ENCODE assay signal across 10 cellular contexts in the genomic region with DNA sequence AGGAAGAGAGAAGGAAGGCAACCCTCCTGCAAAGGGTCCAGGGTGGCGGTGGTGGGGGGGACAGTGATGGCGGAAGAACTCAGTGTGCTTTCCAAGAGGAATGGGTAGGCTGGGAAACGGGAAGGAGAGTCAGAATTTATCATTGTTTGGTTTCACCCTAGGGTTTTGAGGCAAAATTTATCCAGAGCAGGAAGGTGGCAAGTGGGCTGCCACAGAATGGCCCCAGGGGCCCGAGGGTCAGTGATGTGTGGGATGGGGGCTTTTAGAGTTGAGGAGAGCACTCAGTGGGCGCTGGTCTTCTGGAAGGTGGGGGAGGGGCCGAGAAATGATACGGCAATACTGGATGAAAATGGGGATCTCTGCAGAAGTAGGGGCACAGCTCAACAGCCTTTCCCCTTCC. TPM values are rescaled to one million over a fixed set of nuclear protein-coding genes. Genes with fewer than 3 reads are reported as not detected.
DNase-seq lines count a peak whose midpoint lies in the region; ATAC-seq, FAIRE-seq and TF ChIP-seq lines count a peak whose summit lies in the region.
"Had no signal": no experiment of that assay in that cellular context is flagged by ENCODE, and none has a peak within 500 bp of the region (broad histone marks: within the 10 kb centered on the region; RNA-seq: fewer than 3 reads in every experiment).

No MANE protein-coding gene starts in this region.

- H3K4me3 ChIP-seq in adrenal gland = peak overlapping the region in 1 of 4 donors; percentile 5
- peak overlapping the region in 1 of 3 experiments; percentile 4 for H3K4me3 ChIP-seq in keratinocyte (ENCODE audit: control insufficient read depth in 2 of 3, extremely low read depth in 1 of 3, insufficient read depth in 2 of 3, low read depth in 1 of 3, low read length in 3 of 3)
- H3K4me3 ChIP-seq: right lobe of liver, SJSA1 had no signal

- H3K23ac ChIP-seq in H9 (ENCODE audit: insufficient read length, low read depth, low read length) = no peak overlapping the region

- H2AK5ac ChIP-seq in H9 (ENCODE audit: insufficient read length, low read length) = no peak overlapping the region

- H4K20me1 ChIP-seq in H9 (ENCODE audit: control insufficient read depth, insufficient read depth, insufficient read length) (peaks cover 4% of the 10 kb centered on the region), keratinocyte (ENCODE audit: control insufficient read depth, extremely low read depth, insufficient read depth, low read length) (peaks cover 13% of the 10 kb centered on the region)

- intact Hi-C loops in adrenal gland (cut with DNase I) = no loop called here

- H3K27me3 Mint-ChIP-seq in H9 (ENCODE audit: low read depth) = no peaks in the 10 kb centered on the region; the same call in 1 of the 2 replicates

- H3K9ac ChIP-seq in H9 (ENCODE audit: extremely low read depth, insufficient read length, low read length) (no peak overlapping the region), keratinocyte (ENCODE audit: control insufficient read depth, extremely low read depth, insufficient read depth, low read length) (peak overlapping the region; percentile 66)

- dilution Hi-C loops in keratinocyte (cut with MboI; ENCODE audit: extremely low pct_ligation_motif_present, low sequenced_read_pairs) = no loop called here

- H3K4me1 Mint-ChIP-seq in H9 = peaks cover 34 to 37% of the 10 kb centered on the region in 2 experiments
- peaks cover 67% of the 10 kb centered on the region for H3K4me1 Mint-ChIP-seq in stimulated activated effector memory CD8-positive, alpha-beta T cell treated with anti-CD3 and anti-CD28 coated beads, Interleukin-12 subunit alpha, Interleukin-12 subunit beta, amount 100 ng/mL, for 72 hours

- no peak overlapping the region for H4K91ac ChIP-seq in H9 (ENCODE audit: insufficient read length, low read depth, low read length)

- H3T11ph ChIP-seq in H9 (ENCODE audit: low read length) = no peak overlapping the region

- H3K18ac ChIP-seq in H9 (ENCODE audit: insufficient read length, low read depth, low read length) = no peak overlapping the region

- no peak overlapping the region for H3K4me2 ChIP-seq in H9 (ENCODE audit: insufficient read depth, insufficient read length, low read length)
- H3K4me2 ChIP-seq in keratinocyte (ENCODE audit: control insufficient read depth, extremely low read depth, insufficient read depth, low read depth, low read length) = peak overlapping the region; percentile 90

- peaks cover 22 to 44% (median 29%) of the 10 kb centered on the region in 3 experiments for H3K36me3 Mint-ChIP-seq in H9 (ENCODE audit: insufficient read depth in 1 of 3, low read depth in 3 of 3)
- peaks cover 51% of the 10 kb centered on the region for H3K36me3 Mint-ChIP-seq in stimulated activated effector memory CD8-positive, alpha-beta T cell treated with anti-CD3 and anti-CD28 coated beads, Interleukin-12 subunit alpha, Interleukin-12 subunit beta, amount 100 ng/mL, for 72 hours

- H3K23me2 ChIP-seq in H9 (ENCODE audit: insufficient read length, low read depth, low read length, poor library complexity, severe bottlenecking) = peaks cover 10% of the 10 kb centered on the region

- no peak overlapping the region for H4K8ac ChIP-seq in H9 (replicated peaks; ENCODE audit: insufficient read length, low read depth, low read length)

- no peak for FAIRE-seq in keratinocyte (lab: Jason Lieb, UNC)
- no peak for FAIRE-seq in GM12891 (lab: Jason Lieb, UNC)

- H2BK5ac ChIP-seq in H9 (ENCODE audit: insufficient read length, low read length) = no peak overlapping the region

- H3K4me1 ChIP-seq in H9 (ENCODE audit: insufficient read depth, low read length) (no peaks in the 10 kb centered on the region), adrenal gland (replicated peaks in 1 of 2) (peaks cover 13 to 37% of the 10 kb centered on the region in 2 donors), keratinocyte (ENCODE audit: control insufficient read depth, extremely low read depth, insufficient read depth, low read length) (peaks cover 82% of the 10 kb centered on the region)

- no peak overlapping the region for H2BK20ac ChIP-seq in H9 (ENCODE audit: low read depth, low read length, poor library complexity, severe bottlenecking)

- H2BK12ac ChIP-seq in H9 (ENCODE audit: insufficient read length, low read depth, low read length) = no peak overlapping the region

- no peak overlapping the region for H3K56ac ChIP-seq in H9 (ENCODE audit: insufficient read length, low read depth, low read length)

- no peak overlapping the region for H2BK15ac ChIP-seq in H9 (ENCODE audit: low read depth, low read length)

- WGBS in H9 (ENCODE audit: extremely low coverage, insufficient read length, low lambda C conversion rate) = no CpG with 5 or more reads among the region's 7 CpGs
- WGBS in adrenal gland, 4 donors = 62 to 77% (median 72%) methylated on average over 7 of the region's 7 CpGs

- no peak overlapping the region for H3K14ac ChIP-seq in H9 (ENCODE audit: insufficient read depth, low read length)

- H3K79me1 ChIP-seq in H9 (ENCODE audit: insufficient read depth, low read depth, low read length, poor library complexity, severe bottlenecking) = no peaks in the 10 kb centered on the region

- H2AFZ ChIP-seq in H9 (ENCODE audit: low read length) (no peak overlapping the region), keratinocyte (ENCODE audit: control insufficient read depth, low read length) (no peak overlapping the region)

- no peak overlapping the region for H3K4ac ChIP-seq in H9 (ENCODE audit: low read depth, low read length)

- no peaks in the 10 kb centered on the region; a peak in 1 of 5 replicates for H3K9me3 Mint-ChIP-seq in H9
- H3K9me3 Mint-ChIP-seq in stimulated activated effector memory CD8-positive, alpha-beta T cell treated with anti-CD3 and anti-CD28 coated beads, Interleukin-12 subunit alpha, Interleukin-12 subunit beta, amount 100 ng/mL, for 72 hours = no peaks in the 10 kb centered on the region

- H3K27ac Mint-ChIP-seq in H9 = peak overlapping the region in 2 of 3 experiments; percentile 6 to 90; a peak in 3 of 7 replicates
- peak overlapping the region; percentile 88 for H3K27ac Mint-ChIP-seq in stimulated activated effector memory CD8-positive, alpha-beta T cell treated with anti-CD3 and anti-CD28 coated beads, Interleukin-12 subunit alpha, Interleukin-12 subunit beta, amount 100 ng/mL, for 72 hours

- no peak overlapping the region for H4K5ac ChIP-seq in H9 (ENCODE audit: insufficient read length, low read depth, low read length)

- DNase-seq in H9 (no peak), adrenal gland (no peak), keratinocyte (ENCODE audit: low read depth, low spot score) (no peak), mucosa of gallbladder (ENCODE audit: low spot score) (no peak), activated gamma-delta T cell treated with Interleukin-2 at 50 U/mL for 16 hours (no peak), middle frontal gyrus (ENCODE audit: extremely low spot score, low spot score) (no peak), GM12891 (ENCODE audit: insufficient read length, low spot score) (no peak)
- no peak for DNase-seq in stimulated activated effector memory CD8-positive, alpha-beta T cell treated with anti-CD3 and anti-CD28 coated beads, Interleukin-12 subunit alpha, Interleukin-12 subunit beta, amount 100 ng/mL, for 72 hours (ENCODE audit: low spot score in 2 of 2)

- H3K36me3 ChIP-seq in adrenal gland (replicated peaks in 1 of 2) = peaks cover 0 to 41% of the 10 kb centered on the region in 2 donors
- H3K36me3 ChIP-seq in keratinocyte (ENCODE audit: control insufficient read depth in 2 of 2, extremely low read depth in 1 of 2, insufficient read depth in 2 of 2, low read length in 2 of 2) = peaks cover 21 to 35% of the 10 kb centered on the region in 2 experiments

- H3K9me3 ChIP-seq in H9 (ENCODE audit: control insufficient read depth, low read depth, low read length) (no peaks in the 10 kb centered on the region), adrenal gland (replicated peaks in 1 of 3) (no peaks in the 10 kb centered on the region), keratinocyte (ENCODE audit: control insufficient read depth, low read depth, low read length) (no peaks in the 10 kb centered on the region)
- H3K9me3 ChIP-seq: right lobe of liver, SJSA1 had no signal

- H3K4me3 Mint-ChIP-seq in H9 = peak overlapping the region in 1 of 2 experiments; percentile 63; a peak in 4 of 5 replicates
- peak overlapping the region; percentile 81 for H3K4me3 Mint-ChIP-seq in stimulated activated effector memory CD8-positive, alpha-beta T cell treated with anti-CD3 and anti-CD28 coated beads, Interleukin-12 subunit alpha, Interleukin-12 subunit beta, amount 100 ng/mL, for 72 hours

- no peak for TF ChIP-seq POLR2A in adrenal gland (IDR thresholded peaks at IDR 0.05)
- TF ChIP-seq POLR2A in GM12891 (IDR thresholded peaks at IDR 0.05; ENCODE audit: low read depth, low read length) = no peak

- H3K27me3 ChIP-seq in H9 (ENCODE audit: insufficient read depth, low read length) = no peaks in the 10 kb centered on the region
- no peaks in the 10 kb centered on the region for H3K27me3 ChIP-seq in adrenal gland
- no peaks in the 10 kb centered on the region for H3K27me3 ChIP-seq in keratinocyte (ENCODE audit: control insufficient read depth, extremely low read depth, insufficient read depth, low read length)
- H3K27me3 ChIP-seq: right lobe of liver, SJSA1 had no signal

- H3K27ac ChIP-seq in H9 (ENCODE audit: insufficient read length, low read depth, low read length) (no peak overlapping the region), adrenal gland (peak overlapping the region in 3 of 5 donors; percentile 60 to 98 (median 97)), keratinocyte (ENCODE audit: control insufficient read depth, insufficient read depth, low read length) (no peak overlapping the region)
- H3K27ac ChIP-seq: SJSA1 had no signal

- no peak for ATAC-seq in stimulated activated effector memory CD8-positive, alpha-beta T cell treated with anti-CD3 and anti-CD28 coated beads, Interleukin-12 subunit alpha, Interleukin-12 subunit beta, amount 100 ng/mL, for 72 hours
- ATAC-seq: right lobe of liver had no signal

- peaks cover 4% of the 10 kb centered on the region for H3K9me1 ChIP-seq in keratinocyte (ENCODE audit: control insufficient read depth, extremely low read depth, insufficient read depth, low read length)

- H2BK120ac ChIP-seq in H9 (ENCODE audit: low read depth, low read length, poor library complexity, severe bottlenecking) = no peak overlapping the region

- TF ChIP-seq CTCF in H9 (conservative IDR thresholded peaks at IDR 0.05) (no peak), adrenal gland (IDR thresholded peaks at IDR 0.05) (no peak), keratinocyte (optimal IDR thresholded peaks at IDR 0.05 in 1 of 3, IDR thresholded peaks at IDR 0.05 in 1 of 3, conservative IDR thresholded peaks at IDR 0.05 in 1 of 3; ENCODE audit: extremely low read depth in 1 of 3, insufficient read depth in 2 of 3, low read length in 3 of 3) (no peak)

- no peaks in the 10 kb centered on the region for H3K79me2 ChIP-seq in H9 (ENCODE audit: insufficient read depth, low read length)
- peaks cover 26% of the 10 kb centered on the region for H3K79me2 ChIP-seq in keratinocyte (ENCODE audit: control insufficient read depth, insufficient read depth, low read length)

RNA-seq across cellular contexts. Expression of a gene that starts 0.6 kb away (rescaled TPM):
- total RNA-seq in H9 (2021) (14.4 and 15.5 TPM in 2 replicates), adrenal gland (10 to 100 TPM; 16.4 to 42.4 (median 33.7) TPM), mucosa of gallbladder (41.5 TPM)
- polyA plus RNA-seq in adrenal gland (10 to 100 TPM; 13.3 to 43.0 (median 39.4) TPM), keratinocyte (10.8 to 17.4 TPM (median 12.1 TPM) in 3 replicates)
- polyA plus RNA-seq in keratinocyte (2011; ENCODE audit: low read depth) = 8.9 TPM
- polyA plus RNA-seq in keratinocyte (2011; cell fraction: cytosol; rRNA removed) = 5.6 and 17.2 TPM in 2 replicates
- 16.2 and 17.3 TPM in 2 replicates for polyA plus RNA-seq in keratinocyte (2011; cell fraction: nucleus; rRNA removed)
- polyA plus RNA-seq in keratinocyte (2012; ENCODE audit: low replicate concordance) = 8.7 and 23.6 TPM in 2 replicates
- 7.2 to 17.9 TPM (median 7.8 TPM) in 3 replicates for polyA minus RNA-seq in keratinocyte
- polyA minus RNA-seq in keratinocyte (2011; cell fraction: cytosol; rRNA and poly(A)+ RNA removed) = 16.1 TPM
- 8.5 and 9.5 TPM in 2 replicates for polyA minus RNA-seq in keratinocyte (2011; cell fraction: nucleus; rRNA and poly(A)+ RNA removed)
- polyA plus RNA-seq in GM12891 (2012; ENCODE audit: low read depth, missing spikeins) = 2.1 TPM

RNA-seq across cellular contexts. Expression of a gene that starts 23.4 kb away (rescaled TPM):
- 17.2 and 19.5 TPM in 2 replicates for total RNA-seq in H9 (2021)
- 10 to 100 TPM in 5 of 8 donors, 1 to 10 TPM in 3; 7.5 to 24.4 (median 14.9) TPM for total RNA-seq in adrenal gland
- polyA plus RNA-seq in adrenal gland = 10 to 100 TPM; 11.4 to 27.8 (median 22.3) TPM
- polyA plus RNA-seq in keratinocyte = 3.1 to 3.3 TPM (median 3.2 TPM) in 3 replicates
- polyA plus RNA-seq in keratinocyte (2011; ENCODE audit: low read depth) = 2.0 TPM
- 1.2 and 1.7 TPM in 2 replicates for polyA plus RNA-seq in keratinocyte (2011; cell fraction: cytosol; rRNA removed)
- polyA plus RNA-seq in keratinocyte (2011; cell fraction: nucleus; rRNA removed) = 9.8 and 12.7 TPM in 2 replicates
- 1.7 and 2.6 TPM in 2 replicates for polyA plus RNA-seq in keratinocyte (2012; ENCODE audit: low replicate concordance)
- 4.9 to 11.4 TPM (median 5.6 TPM) in 3 replicates for polyA minus RNA-seq in keratinocyte
- polyA minus RNA-seq in keratinocyte (2011; cell fraction: cytosol; rRNA and poly(A)+ RNA removed) = 15.9 TPM
- 4.9 and 10.5 TPM in 2 replicates for polyA minus RNA-seq in keratinocyte (2011; cell fraction: nucleus; rRNA and poly(A)+ RNA removed)
- total RNA-seq in mucosa of gallbladder = 104 TPM
- polyA plus RNA-seq in GM12891 (2012; ENCODE audit: low read depth, missing spikeins) = 0.73 TPM

RNA-seq across cellular contexts. Expression of a gene that starts 23.5 kb away (rescaled TPM):
- total RNA-seq in H9 (2021) (115 and 122 TPM in 2 replicates), adrenal gland (100 to 1,000 TPM in 1 of 8 donors, 10 to 100 TPM in 7; 63.1 to 101 (median 71.1) TPM), mucosa of gallbladder (107 TPM)
- polyA plus RNA-seq in adrenal gland (100 to 1,000 TPM in 2 of 3 donors, 10 to 100 TPM in 1; 87.7 to 199 (median 194) TPM), keratinocyte (132 to 202 TPM (median 135 TPM) in 3 replicates)
- 34.8 TPM for polyA plus RNA-seq in keratinocyte (2011; ENCODE audit: low read depth)
- polyA plus RNA-seq in keratinocyte (2011; cell fraction: cytosol; rRNA removed) = 122 and 127 TPM in 2 replicates
- 263 and 367 TPM in 2 replicates for polyA plus RNA-seq in keratinocyte (2011; cell fraction: nucleus; rRNA removed)
- polyA plus RNA-seq in keratinocyte (2012; ENCODE audit: low replicate concordance) = 80.1 and 82.0 TPM in 2 replicates
- 33.1 to 71.8 TPM (median 37.7 TPM) in 3 replicates for polyA minus RNA-seq in keratinocyte
- polyA minus RNA-seq in keratinocyte (2011; cell fraction: cytosol; rRNA and poly(A)+ RNA removed) = 39.3 TPM
- polyA minus RNA-seq in keratinocyte (2011; cell fraction: nucleus; rRNA and poly(A)+ RNA removed) = 34.3 and 40.5 TPM in 2 replicates
- polyA plus RNA-seq in GM12891 (2012; ENCODE audit: low read depth, missing spikeins) = 93.5 TPM

RNA-seq across cellular contexts. Expression of a gene that starts 23.6 kb away (rescaled TPM):
- 532 and 544 TPM in 2 replicates for total RNA-seq in H9 (2021)
- total RNA-seq in adrenal gland = 100 to 1,000 TPM; 289 to 600 (median 369) TPM
- 100 to 1,000 TPM; 248 to 411 (median 268) TPM for polyA plus RNA-seq in adrenal gland
- 217 to 467 TPM (median 225 TPM) in 3 replicates for polyA plus RNA-seq in keratinocyte
- 314 TPM for polyA plus RNA-seq in keratinocyte (2011; ENCODE audit: low read depth)
- polyA plus RNA-seq in keratinocyte (2011; cell fraction: cytosol; rRNA removed) = 204 and 208 TPM in 2 replicates
- polyA plus RNA-seq in keratinocyte (2011; cell fraction: nucleus; rRNA removed) = 810 and 873 TPM in 2 replicates
- polyA plus RNA-seq in keratinocyte (2012; ENCODE audit: low replicate concordance) = 202 and 422 TPM in 2 replicates
- 332 to 1,056 TPM (median 349 TPM) in 3 replicates for polyA minus RNA-seq in keratinocyte
- polyA minus RNA-seq in keratinocyte (2011; cell fraction: cytosol; rRNA and poly(A)+ RNA removed) = 249 TPM
- 371 and 479 TPM in 2 replicates for polyA minus RNA-seq in keratinocyte (2011; cell fraction: nucleus; rRNA and poly(A)+ RNA removed)
- 330 TPM for total RNA-seq in mucosa of gallbladder
- 158 TPM for polyA plus RNA-seq in GM12891 (2012; ENCODE audit: low read depth, missing spikeins)

RNA-seq across cellular contexts. Expression of a gene that starts 38.9 kb away (rescaled TPM):
- total RNA-seq in H9 (2021) (337 and 344 TPM in 2 replicates), adrenal gland (100 to 1,000 TPM; 190 to 387 (median 235) TPM), mucosa of gallbladder (174 TPM)
- polyA plus RNA-seq in adrenal gland (100 to 1,000 TPM in 1 of 3 donors, 10 to 100 TPM in 2; 65.1 to 412 (median 73.8) TPM), keratinocyte (515 to 703 TPM (median 593 TPM) in 3 replicates)
- 154 TPM for polyA plus RNA-seq in keratinocyte (2011; ENCODE audit: low read depth)
- 434 and 454 TPM in 2 replicates for polyA plus RNA-seq in keratinocyte (2011; cell fraction: cytosol; rRNA removed)
- 579 and 645 TPM in 2 replicates for polyA plus RNA-seq in keratinocyte (2011; cell fraction: nucleus; rRNA removed)
- polyA plus RNA-seq in keratinocyte (2012; ENCODE audit: low replicate concordance) = 234 and 667 TPM in 2 replicates
- 941 to 972 TPM (median 950 TPM) in 3 replicates for polyA minus RNA-seq in keratinocyte
- 751 TPM for polyA minus RNA-seq in keratinocyte (2011; cell fraction: cytosol; rRNA and poly(A)+ RNA removed)
- polyA minus RNA-seq in keratinocyte (2011; cell fraction: nucleus; rRNA and poly(A)+ RNA removed) = 397 and 557 TPM in 2 replicates
- polyA plus RNA-seq in GM12891 (2012; ENCODE audit: low read depth, missing spikeins) = 152 TPM

Comparison
In these comparisons a context has a peak if more than half of its experiments do, and no peak if none do; other contexts are left out.
1. H3K27ac ChIP-seq: peak in adrenal gland (3 of 5); none in H9 (single experiment) and keratinocyte (single experiment).